In genomic region chr5:141882594-141883183, GRCh38 we compare ENCODE assay signal across 10 cellular contexts. TPM values are rescaled to one million over a fixed set of nuclear protein-coding genes. Genes with fewer than 3 reads are reported as not detected.
DNase-seq lines count a peak whose midpoint lies in the region; ATAC-seq and TF ChIP-seq lines count a peak whose summit lies in the region.
"Had no signal": no experiment of that assay in that cellular context is flagged by ENCODE, and none has a peak within 500 bp of the region (broad histone marks: within the 10 kb centered on the region; RNA-seq: fewer than 3 reads in every experiment).

No MANE protein-coding gene starts in this region.

- no peak overlapping the region for H3K27ac ChIP-seq in ectodermal cell (ENCODE audit: insufficient read depth, low read depth, low read length, poor library complexity, severe bottlenecking)

- in situ Hi-C loops in GM13976 (cut with MboI; ENCODE audit: low sequenced_read_pairs, unreplicated experiment): no loop called here

- no peaks in the 10 kb centered on the region for H3K9me3 ChIP-seq in ectodermal cell (ENCODE audit: control insufficient read depth, low read length)
- H3K9me3 ChIP-seq in mucosa of descending colon: no peaks in the 10 kb centered on the region

- H3K27me3 ChIP-seq in ectodermal cell (ENCODE audit: control insufficient read depth, insufficient read depth, low read length, poor library complexity, severe bottlenecking): peaks cover 36% of the 10 kb centered on the region

- peak overlapping the region; percentile 25 for H3K4me3 ChIP-seq in ectodermal cell (ENCODE audit: insufficient read depth, low read depth, low read length)
- H3K4me3 ChIP-seq in mucosa of descending colon: no peak overlapping the region

- H3K36me3 ChIP-seq in ectodermal cell (ENCODE audit: control insufficient read depth, insufficient read depth, low read length): no peaks in the 10 kb centered on the region
- no peaks in the 10 kb centered on the region for H3K36me3 ChIP-seq in mucosa of descending colon (ENCODE audit: low read depth)

- H3K4me1 ChIP-seq in ectodermal cell (ENCODE audit: control insufficient read depth, insufficient read depth, low read length): peaks cover 47% of the 10 kb centered on the region
- peaks cover 9% of the 10 kb centered on the region for H3K4me1 ChIP-seq in mucosa of descending colon (ENCODE audit: low read depth)

- DNase-seq in COLO829 (ENCODE audit: low spot score): peak; percentile 45
- DNase-seq in NCI-H1092 (lab: John Stamatoyannopoulos, UW): peak; percentile 22
- no peak for DNase-seq in mucosa of descending colon
- DNase-seq in NCI-H82 treated with DMSO at 0.1 percent for 48 hours (lab: John Stamatoyannopoulos, UW; ENCODE audit: unreplicated experiment): no peak
- no peak for DNase-seq in GM13976 (ENCODE audit: low spot score)
- no peak for DNase-seq in sciatic nerve (ENCODE audit: low spot score)
- DNase-seq in stimulated activated CD4-positive, alpha-beta T cell treated with anti-CD3 and anti-CD28 coated beads, Interleukin-4, amount 100 ng/mL, for 24 hours: no peak
- DNase-seq: CD4-positive, CD25-positive, alpha-beta regulatory T cell; stimulated activated CD4-positive, alpha-beta T cell treated with anti-CD3 and anti-CD28 coated beads, Interleukin-12 subunit alpha, Interleukin-12 subunit beta, amount 100 ng/mL, for 4 hours had no signal

- WGBS in ectodermal cell, 2 experiments: 12 to 14% methylated on average over 13 of the region's 13 CpGs

- ATAC-seq in mucosa of descending colon (peak; percentile 5), sciatic nerve (no peak)

- no peak for TF ChIP-seq CTCF in mucosa of descending colon (IDR thresholded peaks at IDR 0.05)
- TF ChIP-seq CTCF in GM13976 (IDR thresholded peaks at IDR 0.05; ENCODE audit: borderline replicate concordance, control extremely low read depth, extremely low read depth, insufficient read depth, missing control alignments): no peak

- intact Hi-C loops in mucosa of descending colon (cut with DNase I, micrococcal nuclease): loop anchor here in 1 of 2 donors (5.0 kb wide), 1 partner anchor 180 kb away; no protein-coding TSS in a partner anchor
- intact Hi-C loops in sciatic nerve (cut with DNase I): no loop called here

RNA-seq across cellular contexts. Expression of gene PCDH1, which starts 4.5 kb away (rescaled TPM):
- polyA plus RNA-seq in ectodermal cell (2013, experiment 1 of 4): 13.4 TPM
- polyA plus RNA-seq in ectodermal cell (2013, experiment 2 of 4): 21.3 TPM
- 17.2 TPM for polyA plus RNA-seq in ectodermal cell (2013, experiment 3 of 4)
- polyA plus RNA-seq in ectodermal cell (2013, experiment 4 of 4): 17.5 TPM
- 100 to 1,000 TPM in 2 of 3 donors, 10 to 100 TPM in 1; 75.1 to 159 (median 127) TPM for total RNA-seq in mucosa of descending colon
- total RNA-seq in sciatic nerve: 36.4 TPM

RNA-seq across cellular contexts. Expression of gene DELE1, which starts 41.0 kb away (rescaled TPM):
- 99.4 TPM for polyA plus RNA-seq in ectodermal cell (2013, experiment 1 of 4)
- 94.0 TPM for polyA plus RNA-seq in ectodermal cell (2013, experiment 2 of 4)
- 81.3 TPM for polyA plus RNA-seq in ectodermal cell (2013, experiment 3 of 4)
- 79.2 TPM for polyA plus RNA-seq in ectodermal cell (2013, experiment 4 of 4)
- total RNA-seq in mucosa of descending colon: 100 to 1,000 TPM in 1 of 3 donors, 10 to 100 TPM in 2; 77.8 to 112 (median 84.5) TPM
- total RNA-seq in sciatic nerve: 73.3 TPM

Comparison
In these comparisons a context has a peak if more than half of its experiments do, and no peak if none do; other contexts are left out.
1. DNase-seq: peak in COLO829 (single experiment) and NCI-H1092 (single experiment); none in mucosa of descending colon (0 of 3), NCI-H82 treated with DMSO at 0.1 percent for 48 hours (single experiment), GM13976 (single experiment), sciatic nerve (single experiment) and stimulated activated CD4-positive, alpha-beta T cell treated with anti-CD3 and anti-CD28 coated beads, Interleukin-4, amount 100 ng/mL, for 24 hours (single experiment).